ENCODE assay signal across 2 cellular contexts in genomic region chrX:70166601-70167590, GRCh38.
TF ChIP-seq lines count a peak whose summit lies in the region.

No MANE protein-coding gene starts in this region.

TF ChIP-seq in HepG2, 621 proteins besides CTCF, POLR2A, EP300 and RAD21 (continues in another document):
- TF ChIP-seq DZIP1 (CRISPR knock-in tag; IDR thresholded peaks at IDR 0.05) (no peak), RORA (CRISPR knock-in tag; IDR thresholded peaks at IDR 0.05) (no peak), ZMAT3 (CRISPR knock-in tag; conservative IDR thresholded peaks at IDR 0.05) (no peak), ZNF850 (CRISPR knock-in tag; conservative IDR thresholded peaks at IDR 0.05) (no peak), ZFP90 (CRISPR knock-in tag; IDR thresholded peaks at IDR 0.05; ENCODE audit: borderline replicate concordance) (no peak), ZNF597 (CRISPR knock-in tag; IDR thresholded peaks at IDR 0.05) (no peak), ZSCAN21 (CRISPR knock-in tag; IDR thresholded peaks at IDR 0.05; ENCODE audit: borderline replicate concordance) (no peak), ZBTB34 (CRISPR knock-in tag; IDR thresholded peaks at IDR 0.05) (no peak), STAT5B (CRISPR knock-in tag; IDR thresholded peaks at IDR 0.05) (no peak), NFAT5 (CRISPR knock-in tag; IDR thresholded peaks at IDR 0.05) (no peak)

TF ChIP-seq in SK-N-SH, 30 proteins besides CTCF, POLR2A, EP300 and RAD21:
- TF ChIP-seq ZBTB33 (IDR thresholded peaks at IDR 0.05; ENCODE audit: borderline replicate concordance, low read depth) (no peak), TCF12 (IDR thresholded peaks at IDR 0.05) (peak; percentile 28; the same call in 1 of the 2 replicates), JUND (IDR thresholded peaks at IDR 0.05) (peak; percentile 55; the same call in 1 of the 2 replicates), MAX (IDR thresholded peaks at IDR 0.05; ENCODE audit: low read depth) (peak; percentile 61; the same call in 1 of the 2 replicates), FOSL2 (IDR thresholded peaks at IDR 0.05; ENCODE audit: borderline replicate concordance, low read depth) (peak; percentile 62; the same call in 1 of the 2 replicates)
